ENCODE assay signal across 12 cellular contexts in the genomic region with DNA sequence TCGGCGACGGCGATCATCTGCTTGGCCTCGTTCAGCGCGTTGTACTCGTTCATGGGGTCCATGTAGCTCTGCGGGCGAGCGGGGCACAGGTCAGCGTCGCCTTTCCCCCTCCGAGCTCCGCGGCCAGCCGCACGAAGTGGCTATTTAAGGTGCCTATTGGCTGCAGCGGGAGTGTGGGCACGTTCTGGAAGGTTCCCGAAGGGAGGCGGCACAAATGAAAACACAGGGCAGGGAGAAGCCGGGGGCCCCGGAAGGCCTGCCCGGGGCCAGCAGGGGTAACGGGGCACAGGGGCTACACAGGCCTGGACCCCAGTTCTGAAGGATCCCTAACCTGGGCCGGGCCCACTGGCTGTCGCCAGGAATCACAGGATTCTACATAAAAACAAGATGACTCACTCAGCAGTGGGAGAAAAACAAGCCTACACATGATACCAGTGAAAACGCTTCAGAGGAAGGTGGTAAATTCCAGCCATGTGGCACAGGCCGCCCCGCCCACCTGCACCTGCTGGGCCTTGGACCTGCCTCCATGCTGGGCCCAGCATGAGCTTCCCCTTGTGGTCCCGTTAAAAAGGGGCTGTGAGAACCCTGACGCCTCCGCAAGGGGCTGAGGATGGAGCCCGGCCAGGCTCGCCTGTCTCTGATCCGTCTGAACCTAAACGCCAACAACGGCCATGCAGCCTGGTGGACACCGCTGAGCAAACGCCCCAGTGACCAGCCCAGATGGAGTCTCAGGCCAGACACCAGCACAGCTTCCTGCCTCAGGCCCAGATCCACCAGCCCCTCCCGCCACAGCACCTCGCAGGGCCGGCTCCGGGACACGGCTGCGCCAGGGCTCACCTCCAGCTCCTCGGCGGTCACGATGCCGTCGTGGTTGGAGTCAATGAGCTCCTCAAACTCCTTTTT. TPM values are rescaled to one million over a fixed set of nuclear protein-coding genes. Genes with fewer than 3 reads are reported as not detected.
DNase-seq lines count a peak whose midpoint lies in the region; ATAC-seq and TF ChIP-seq lines count a peak whose summit lies in the region.
"Had no signal": no experiment of that assay in that cellular context is flagged by ENCODE, and none has a peak within 500 bp of the region (broad histone marks: within the 10 kb centered on the region; RNA-seq: fewer than 3 reads in every experiment).

No MANE protein-coding gene starts in this region.

- no peaks in the 10 kb centered on the region for H3K27me3 ChIP-seq in CD4-positive, alpha-beta T cell (ENCODE audit: control insufficient read depth, insufficient read depth, low read length)
- H3K27me3 ChIP-seq in kidney epithelial cell (ENCODE audit: control insufficient read depth, insufficient read depth, low read length) (no peaks in the 10 kb centered on the region), gastroesophageal sphincter (no peaks in the 10 kb centered on the region)
- H3K27me3 ChIP-seq: colonic mucosa had no signal

- no peak overlapping the region for H3K4me2 ChIP-seq in OCI-LY7 (ENCODE audit: low read length)

- H3K9me2 ChIP-seq in OCI-LY7 (ENCODE audit: insufficient read depth, low read length) = no peaks in the 10 kb centered on the region

- H3K27me3 Mint-ChIP-seq in CD4-positive, alpha-beta T cell = no peaks in the 10 kb centered on the region
- no peaks in the 10 kb centered on the region for H3K27me3 Mint-ChIP-seq in activated T-helper 17 cell treated with anti-CD3 and anti-CD28 coated beads, Interleukin-2, amount 50 U/mL, for 72 hours

- peak overlapping the region; percentile 71 for H3K27ac Mint-ChIP-seq in CD4-positive, alpha-beta T cell
- H3K27ac Mint-ChIP-seq in activated T-helper 17 cell treated with anti-CD3 and anti-CD28 coated beads, Interleukin-2, amount 50 U/mL, for 72 hours = peak overlapping the region; percentile 98

- 87% methylated on average over 25 of the region's 52 CpGs; no CpG with 5 or more reads in 1 of the 2 donors for WGBS in gastroesophageal sphincter (ENCODE audit: low coverage in 1 of 2), 2 donors

- H3K9me3 ChIP-seq in CD4-positive, alpha-beta T cell (ENCODE audit: control insufficient read depth, low read length) = no peaks in the 10 kb centered on the region
- no peaks in the 10 kb centered on the region for H3K9me3 ChIP-seq in gastroesophageal sphincter
- no peaks in the 10 kb centered on the region for H3K9me3 ChIP-seq in OCI-LY7 (ENCODE audit: low read length)
- H3K9me3 ChIP-seq: colonic mucosa had no signal

- intact Hi-C loops in CD4-positive, alpha-beta T cell (cut with DNase I, micrococcal nuclease) = no loop called here
- intact Hi-C loops in OCI-LY7 (cut with micrococcal nuclease; ENCODE audit: unreplicated experiment) = no loop called here

- peaks cover 1% of the 10 kb centered on the region for H3K36me3 ChIP-seq in kidney epithelial cell (ENCODE audit: control insufficient read depth, insufficient read depth, low read length)
- peaks cover 0 to 78% of the 10 kb centered on the region in 2 donors for H3K36me3 ChIP-seq in gastroesophageal sphincter
- H3K36me3 ChIP-seq in OCI-LY7 (ENCODE audit: insufficient read depth, low read length) = peaks cover 54% of the 10 kb centered on the region

- H3K79me2 ChIP-seq in OCI-LY7 (ENCODE audit: insufficient read depth, low read depth, low read length) = no peaks in the 10 kb centered on the region

- peaks cover 51% of the 10 kb centered on the region for H3K36me3 Mint-ChIP-seq in CD4-positive, alpha-beta T cell (ENCODE audit: low read depth)
- peaks cover 100% of the 10 kb centered on the region for H3K36me3 Mint-ChIP-seq in activated T-helper 17 cell treated with anti-CD3 and anti-CD28 coated beads, Interleukin-2, amount 50 U/mL, for 72 hours (ENCODE audit: low read depth)

- no peak overlapping the region for H3K4me3 ChIP-seq in kidney epithelial cell (ENCODE audit: low read depth, low read length)
- H3K4me3 ChIP-seq in gastroesophageal sphincter = no peak overlapping the region
- no peak overlapping the region for H3K4me3 ChIP-seq in OCI-LY7 (ENCODE audit: low read depth, low read length, poor library complexity, severe bottlenecking)
- H3K4me3 ChIP-seq: colonic mucosa had no signal

- DNase-seq in CD4-positive, alpha-beta T cell = peak in 1 of 10 experiments; percentile 46
- DNase-seq in HPDE6-E6E7 (ENCODE audit: extremely low spot score) = peak; percentile 88
- peak; percentile 28 for DNase-seq in kidney epithelial cell (ENCODE audit: low read depth)
- DNase-seq in erythroblast (lab: John Stamatoyannopoulos, UW) = no peak
- DNase-seq in OCI-LY7 (ENCODE audit: low spot score) = no peak
- DNase-seq in COR-L47 (lab: John Stamatoyannopoulos, UW) = no peak
- DNase-seq: colonic mucosa, NCI-H510A treated with DMSO at 0.1 percent for 48 hours had no signal

- POLR2A ChIA-PET in CD4-positive, alpha-beta T cell (lab: Charles Lee) = interaction anchor here (0.8 to 0.9 kb wide), 3 partner anchors 10 to 20 kb away, joined by 3 read pairs; no protein-coding TSS in a partner anchor
- POLR2A ChIA-PET in OCI-LY7 (lab: Charles Lee) = no interaction called here

- no peak for TF ChIP-seq EP300 in gastroesophageal sphincter (IDR thresholded peaks at IDR 0.05)

- H4K20me1 ChIP-seq in OCI-LY7 (ENCODE audit: insufficient read depth, low read length) = no peaks in the 10 kb centered on the region

- no peak for TF ChIP-seq CTCF in CD4-positive, alpha-beta T cell (IDR thresholded peaks at IDR 0.05)
- no peak for TF ChIP-seq CTCF in kidney epithelial cell (IDR thresholded peaks at IDR 0.05; ENCODE audit: insufficient read depth, low read length, poor library complexity, severe bottlenecking)
- no peak for TF ChIP-seq CTCF in gastroesophageal sphincter (IDR thresholded peaks at IDR 0.05)
- no peak for TF ChIP-seq CTCF in OCI-LY7 (conservative IDR thresholded peaks at IDR 0.05; ENCODE audit: low read length)

- peaks cover 0 to 22% (median 0%) of the 10 kb centered on the region in 3 donors for H3K4me1 ChIP-seq in gastroesophageal sphincter
- H3K4me1 ChIP-seq in OCI-LY7 (ENCODE audit: insufficient read depth, low read length, poor library complexity, severe bottlenecking) = no peaks in the 10 kb centered on the region

- TF ChIP-seq POLR2A in erythroblast (IDR thresholded peaks at IDR 0.05; ENCODE audit: low read length) = no peak
- no peak for TF ChIP-seq POLR2A in gastroesophageal sphincter (IDR thresholded peaks at IDR 0.05)

- no TSS peak for BruUV-seq in OCI-LY7 (replicated peaks; lab: Mats Ljungman, UMichigan)

- H2AFZ ChIP-seq in OCI-LY7 (ENCODE audit: low read length) = no peak overlapping the region

- peak overlapping the region; percentile 21 for H3K27ac ChIP-seq in CD4-positive, alpha-beta T cell (ENCODE audit: low read depth, low read length)
- H3K27ac ChIP-seq in gastroesophageal sphincter = no peak overlapping the region
- H3K27ac ChIP-seq in OCI-LY7 (ENCODE audit: low read depth, low read length, poor library complexity, severe bottlenecking) = no peak overlapping the region
- H3K27ac ChIP-seq: colonic mucosa had no signal

- no peak overlapping the region for H3K4me3 Mint-ChIP-seq in CD4-positive, alpha-beta T cell
- H3K4me3 Mint-ChIP-seq in activated T-helper 17 cell treated with anti-CD3 and anti-CD28 coated beads, Interleukin-2, amount 50 U/mL, for 72 hours = peak overlapping the region; percentile 95
- H3K4me3 Mint-ChIP-seq: neural crest cell had no signal

- H3K9me3 Mint-ChIP-seq in CD4-positive, alpha-beta T cell = no peaks in the 10 kb centered on the region
- H3K9me3 Mint-ChIP-seq in activated T-helper 17 cell treated with anti-CD3 and anti-CD28 coated beads, Interleukin-2, amount 50 U/mL, for 72 hours = no peaks in the 10 kb centered on the region
- H3K9me3 Mint-ChIP-seq: neural crest cell had no signal

- ATAC-seq in CD4-positive, alpha-beta T cell (ENCODE audit: poor library complexity) = no peak
- peak; percentile 37 for ATAC-seq in activated T-helper 17 cell treated with anti-CD3 and anti-CD28 coated beads, Interleukin-2, amount 50 U/mL, for 72 hours (replicated peaks)
- no peak for ATAC-seq in gastroesophageal sphincter

- H3K4me1 Mint-ChIP-seq in CD4-positive, alpha-beta T cell (ENCODE audit: low read depth) = peaks cover 28% of the 10 kb centered on the region
- peaks cover 17% of the 10 kb centered on the region for H3K4me1 Mint-ChIP-seq in activated T-helper 17 cell treated with anti-CD3 and anti-CD28 coated beads, Interleukin-2, amount 50 U/mL, for 72 hours
- H3K4me1 Mint-ChIP-seq: neural crest cell had no signal

- CTCF ChIA-PET in CD4-positive, alpha-beta T cell (lab: Charles Lee) = interaction anchor here (0.5 kb wide), 1 partner anchor 83 kb away, joined by 3 read pairs; no protein-coding TSS in a partner anchor
- CTCF ChIA-PET in OCI-LY7 (lab: Charles Lee; ENCODE audit: unreplicated experiment) = no interaction called here

RNA-seq across cellular contexts. Expression of a gene that starts 3.9 kb away (rescaled TPM):
- total RNA-seq in CD4-positive, alpha-beta T cell = 10 to 100 TPM; 27.6 to 28.6 TPM
- 1,000 to 10,000 TPM in 1 of 2 donors, 100 to 1,000 TPM in 1; 384 to 1,007 TPM for total RNA-seq in activated T-helper 17 cell treated with anti-CD3 and anti-CD28 coated beads, Interleukin-2, amount 50 U/mL, for 72 hours
- 0.25 and 3.6 TPM in 2 replicates for total RNA-seq in kidney epithelial cell
- total RNA-seq in gastroesophageal sphincter = 1 to 10 TPM in 3 of 4 donors, under 1 TPM in 1; 0.93 to 1.6 (median 1.3) TPM
- total RNA-seq in OCI-LY7 (2014; rRNA removed; shearing (Covaris generic)) = not detected in 2 replicates
- 1.1 and 1.4 TPM in 2 replicates for total RNA-seq in OCI-LY7 (2022)
- total RNA-seq: SK-MEL-5 had no signal

RNA-seq across cellular contexts. Expression of a gene that starts 11.5 kb away (rescaled TPM):
- 10 to 100 TPM; 14.8 to 17.8 TPM for total RNA-seq in CD4-positive, alpha-beta T cell
- total RNA-seq in activated T-helper 17 cell treated with anti-CD3 and anti-CD28 coated beads, Interleukin-2, amount 50 U/mL, for 72 hours = 100 to 1,000 TPM; 105 to 796 TPM
- 0.67 and 2.1 TPM in 2 replicates for total RNA-seq in kidney epithelial cell
- 1 to 10 TPM in 1 of 4 donors, under 1 TPM in 1, not detected in 2; 0.35 to 2.2 TPM for total RNA-seq in gastroesophageal sphincter
- not detected in 2 replicates for total RNA-seq in OCI-LY7 (2014; rRNA removed; shearing (Covaris generic))
- not detected in 2 replicates for total RNA-seq in OCI-LY7 (2022)
- total RNA-seq: neural crest cell, SK-MEL-5 had no signal

RNA-seq across cellular contexts. Expression of a gene that starts 13.9 kb away (rescaled TPM):
- 10 to 100 TPM; 66.3 to 71.0 TPM for total RNA-seq in CD4-positive, alpha-beta T cell
- 100 to 1,000 TPM; 169 to 773 TPM for total RNA-seq in activated T-helper 17 cell treated with anti-CD3 and anti-CD28 coated beads, Interleukin-2, amount 50 U/mL, for 72 hours
- total RNA-seq in kidney epithelial cell (146 and 153 TPM in 2 replicates), gastroesophageal sphincter (100 to 1,000 TPM in 2 of 4 donors, 10 to 100 TPM in 2; 84.2 to 115 (median 93.9) TPM), OCI-LY7 (2022) (82.8 and 85.7 TPM in 2 replicates)
- 44.2 and 47.7 TPM in 2 replicates for total RNA-seq in OCI-LY7 (2014; rRNA removed; shearing (Covaris generic))

RNA-seq across cellular contexts. Expression of a gene that starts 14.2 kb away (rescaled TPM):
- 1 to 10 TPM; 4.9 to 5.1 TPM for total RNA-seq in CD4-positive, alpha-beta T cell
- 10 to 100 TPM; 10.9 to 16.7 TPM for total RNA-seq in activated T-helper 17 cell treated with anti-CD3 and anti-CD28 coated beads, Interleukin-2, amount 50 U/mL, for 72 hours
- total RNA-seq in kidney epithelial cell (43.7 and 48.6 TPM in 2 replicates), gastroesophageal sphincter (10 to 100 TPM; 12.3 to 24.1 (median 15.0) TPM), OCI-LY7 (2022) (25.0 and 27.1 TPM in 2 replicates)
- total RNA-seq in OCI-LY7 (2014; rRNA removed; shearing (Covaris generic)) = 36.2 and 37.7 TPM in 2 replicates

RNA-seq across cellular contexts. Expression of a gene that starts 28.6 kb away (rescaled TPM):
- total RNA-seq in CD4-positive, alpha-beta T cell = 1 to 10 TPM; 3.4 to 4.8 TPM
- total RNA-seq in activated T-helper 17 cell treated with anti-CD3 and anti-CD28 coated beads, Interleukin-2, amount 50 U/mL, for 72 hours = 1 to 10 TPM; 1.8 to 7.5 TPM
- total RNA-seq in kidney epithelial cell = 0.88 and 1.4 TPM in 2 replicates
- total RNA-seq in gastroesophageal sphincter = 1 to 10 TPM in 3 of 4 donors, under 1 TPM in 1; 0.96 to 2.8 (median 1.7) TPM
- 0.49 and 1.8 TPM in 2 replicates for total RNA-seq in OCI-LY7 (2014; rRNA removed; shearing (Covaris generic))
- total RNA-seq in OCI-LY7 (2022) = 6.1 and 7.0 TPM in 2 replicates
- total RNA-seq: SK-MEL-5 had no signal

Comparison
In these comparisons a context has a peak if more than half of its experiments do, and no peak if none do; other contexts are left out.
1. DNase-seq: peak in HPDE6-E6E7 (single experiment) and kidney epithelial cell (single experiment); none in erythroblast (0 of 2), OCI-LY7 (single experiment) and COR-L47 (single experiment).
2. RNA of a gene that starts 3.9 kb away (total RNA-seq): 384 to 1,007 TPM in activated T-helper 17 cell treated with anti-CD3 and anti-CD28 coated beads, Interleukin-2, amount 50 U/mL, for 72 hours; 27.6 to 28.6 TPM in CD4-positive, alpha-beta T cell, 0.93 to 1.6 TPM in gastroesophageal sphincter, 1.1 to 1.4 TPM in OCI-LY7 and 0.25 to 3.6 TPM in kidney epithelial cell; every median in the first group is over 10 times any median in the second.
3. RNA of a gene that starts 11.5 kb away (total RNA-seq): 105 to 796 TPM in activated T-helper 17 cell treated with anti-CD3 and anti-CD28 coated beads, Interleukin-2, amount 50 U/mL, for 72 hours; 14.8 to 17.8 TPM in CD4-positive, alpha-beta T cell, 0.67 to 2.1 TPM in kidney epithelial cell, 0.35 to 2.2 TPM in gastroesophageal sphincter and not detected in OCI-LY7; every median in the first group is over 4 times any median in the second.